ENCODE assay signal across 9 cellular contexts in the genomic region with DNA sequence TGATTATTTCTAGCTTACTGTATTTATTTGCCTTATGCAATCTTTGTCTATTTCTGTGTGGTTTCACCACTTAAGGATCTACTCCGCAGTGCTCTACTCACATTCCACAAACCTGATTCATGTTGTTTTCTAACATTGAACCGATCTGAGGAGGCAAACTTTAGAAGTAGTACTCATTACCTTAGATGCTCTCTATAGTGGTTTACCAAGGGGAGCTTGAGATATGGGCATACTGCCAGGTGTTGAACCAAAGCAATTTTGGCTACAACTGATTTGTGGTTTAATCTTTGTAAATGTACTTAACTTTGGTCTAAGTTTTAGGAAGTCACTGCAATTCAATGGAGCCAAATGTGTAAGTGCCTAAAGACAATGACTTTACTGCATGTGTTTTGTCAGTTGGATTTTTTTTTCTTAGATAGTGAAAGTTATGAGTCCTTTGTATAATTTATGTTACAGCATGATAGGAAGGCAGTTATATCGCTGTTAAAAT. TPM values are rescaled to one million over a fixed set of nuclear protein-coding genes. Genes with fewer than 3 reads are reported as not detected.
DNase-seq lines count a peak whose midpoint lies in the region; ATAC-seq, FAIRE-seq and TF ChIP-seq lines count a peak whose summit lies in the region.
"Had no signal": no experiment of that assay in that cellular context is flagged by ENCODE, and none has a peak within 500 bp of the region (broad histone marks: within the 10 kb centered on the region; RNA-seq: fewer than 3 reads in every experiment).

No MANE protein-coding gene starts in this region.

- H3K9me3 Mint-ChIP-seq in astrocyte (ENCODE audit: unreplicated experiment), result no peaks in the 10 kb centered on the region
- H3K9me3 Mint-ChIP-seq in stimulated activated naive CD8-positive, alpha-beta T cell treated with anti-CD3 and anti-CD28 coated beads, Interleukin-15, amount 100 ng/mL, for 72 hours, result peaks cover 0 to 5% of the 10 kb centered on the region in 2 donors

- H3K4me1 ChIP-seq in astrocyte (ENCODE audit: insufficient read depth, low read length) (peaks cover 26% of the 10 kb centered on the region), mesodermal cell (ENCODE audit: control insufficient read depth, insufficient read depth, low read length, poor library complexity, severe bottlenecking) (peaks cover 4% of the 10 kb centered on the region), prostate gland (replicated peaks) (no peaks in the 10 kb centered on the region)

- no peak for TF ChIP-seq POLR2A in prostate gland (IDR thresholded peaks at IDR 0.05)

- no peak overlapping the region for H2AFZ ChIP-seq in astrocyte (ENCODE audit: low read depth, low read length)

- H3K36me3 ChIP-seq in astrocyte (ENCODE audit: insufficient read depth, low read length) (no peaks in the 10 kb centered on the region), mesodermal cell (ENCODE audit: control insufficient read depth, insufficient read depth, low read length) (no peaks in the 10 kb centered on the region), prostate gland (no peaks in the 10 kb centered on the region)
- H3K36me3 ChIP-seq: vagina had no signal

- DNase-seq in DMS79 treated with DMSO at 0.1 percent for 48 hours (lab: John Stamatoyannopoulos, UW) (peak; percentile 94), M059J (ENCODE audit: low read depth) (peak; percentile 97), astrocyte (ENCODE audit: low read depth) (peak; percentile 98), SKM-1 treated with dmso at 0.1 percent for 144 hours (lab: John Stamatoyannopoulos, UW; ENCODE audit: unreplicated experiment) (no peak), prostate gland (ENCODE audit: low spot score) (no peak)
- DNase-seq in stimulated activated naive CD8-positive, alpha-beta T cell treated with anti-CD3 and anti-CD28 coated beads, Interleukin-15, amount 100 ng/mL, for 72 hours, result no peak

- H3K4me1 Mint-ChIP-seq in astrocyte (ENCODE audit: low read depth, unreplicated experiment), result peaks cover 21% of the 10 kb centered on the region
- H3K4me1 Mint-ChIP-seq in stimulated activated naive CD8-positive, alpha-beta T cell treated with anti-CD3 and anti-CD28 coated beads, Interleukin-15, amount 100 ng/mL, for 72 hours, result no peaks in the 10 kb centered on the region

- TF ChIP-seq CTCF in astrocyte (IDR thresholded peaks at IDR 0.05; ENCODE audit: insufficient read depth, low read depth, low read length) (no peak), prostate gland (IDR thresholded peaks at IDR 0.05) (no peak)

- no peaks in the 10 kb centered on the region for H3K79me2 ChIP-seq in astrocyte (ENCODE audit: insufficient read depth, low read length)

- H3K27me3 Mint-ChIP-seq in astrocyte (ENCODE audit: low read depth, unreplicated experiment), result no peaks in the 10 kb centered on the region
- no peaks in the 10 kb centered on the region for H3K27me3 Mint-ChIP-seq in stimulated activated naive CD8-positive, alpha-beta T cell treated with anti-CD3 and anti-CD28 coated beads, Interleukin-15, amount 100 ng/mL, for 72 hours

- H3K36me3 Mint-ChIP-seq in astrocyte (ENCODE audit: low read depth, unreplicated experiment), result no peaks in the 10 kb centered on the region

- no peak overlapping the region for H3K27ac ChIP-seq in astrocyte (ENCODE audit: low read depth, low read length)
- H3K27ac ChIP-seq in mesodermal cell (ENCODE audit: low read depth, low read length, severe bottlenecking), result peak overlapping the region; percentile 1
- H3K27ac ChIP-seq in prostate gland, result no peak overlapping the region
- H3K27ac ChIP-seq: vagina had no signal

- no peaks in the 10 kb centered on the region for H4K20me1 ChIP-seq in astrocyte (ENCODE audit: insufficient read depth, low read length)

- peak overlapping the region; percentile 27 for H3K4me2 ChIP-seq in astrocyte (ENCODE audit: low read length)

- H3K9ac ChIP-seq in astrocyte (ENCODE audit: low read length), result no peak overlapping the region

- WGBS in mesodermal cell (ENCODE audit: insufficient coverage in 2 of 2), 2 experiments, result no CpG with 5 or more reads among the region's 3 CpGs
- WGBS in prostate gland, result 22% methylated on average over 3 of the region's 3 CpGs

- no peaks in the 10 kb centered on the region for H3K27me3 ChIP-seq in astrocyte (ENCODE audit: insufficient read depth, low read length)
- H3K27me3 ChIP-seq in prostate gland (replicated peaks; ENCODE audit: insufficient read depth), result no peaks in the 10 kb centered on the region
- H3K27me3 ChIP-seq: vagina had no signal

- H3K9me3 ChIP-seq in astrocyte (ENCODE audit: insufficient read depth, low read depth, low read length) (no peaks in the 10 kb centered on the region), mesodermal cell (ENCODE audit: control insufficient read depth, low read length) (no peaks in the 10 kb centered on the region), prostate gland (no peaks in the 10 kb centered on the region)
- H3K9me3 ChIP-seq: vagina had no signal

- no peak overlapping the region for H3K4me3 ChIP-seq in astrocyte (ENCODE audit: insufficient read depth, low read depth, low read length)
- no peak overlapping the region for H3K4me3 ChIP-seq in mesodermal cell (ENCODE audit: extremely low read depth, insufficient read depth, low read length, poor library complexity, severe bottlenecking)
- no peak overlapping the region for H3K4me3 ChIP-seq in prostate gland
- H3K4me3 ChIP-seq: vagina had no signal

- FAIRE-seq in astrocyte (lab: Jason Lieb, UNC), result peak; percentile 87

- no peak overlapping the region for H3K27ac Mint-ChIP-seq in astrocyte (ENCODE audit: unreplicated experiment)
- H3K27ac Mint-ChIP-seq in stimulated activated naive CD8-positive, alpha-beta T cell treated with anti-CD3 and anti-CD28 coated beads, Interleukin-15, amount 100 ng/mL, for 72 hours, result no peak overlapping the region

- intact Hi-C loops in prostate gland (cut with DNase I), result no loop called here

- no peak overlapping the region for H3K4me3 Mint-ChIP-seq in astrocyte (ENCODE audit: unreplicated experiment)
- no peak overlapping the region for H3K4me3 Mint-ChIP-seq in stimulated activated naive CD8-positive, alpha-beta T cell treated with anti-CD3 and anti-CD28 coated beads, Interleukin-15, amount 100 ng/mL, for 72 hours

- ATAC-seq in stimulated activated naive CD8-positive, alpha-beta T cell treated with anti-CD3 and anti-CD28 coated beads, Interleukin-15, amount 100 ng/mL, for 72 hours, result no peak
- no peak for ATAC-seq in GM18517 (IDR thresholded peaks at IDR 0.05; ENCODE audit: unreplicated experiment)

RNA-seq across cellular contexts. Expression of a gene that starts 50.1 kb away (rescaled TPM):
- 3.4 and 4.0 TPM in 2 replicates for total RNA-seq in M059J (2014; rRNA removed; shearing (Covaris generic))
- total RNA-seq in astrocyte, result 11.8 and 15.9 TPM in 2 replicates
- polyA plus RNA-seq in mesodermal cell (2013, experiment 1 of 2), result 15.7 TPM
- 9.9 TPM for polyA plus RNA-seq in mesodermal cell (2013, experiment 2 of 2)
- 10 to 100 TPM; 18.8 to 30.7 TPM for total RNA-seq in prostate gland

Comparison
In these comparisons a context has a peak if more than half of its experiments do, and no peak if none do; other contexts are left out.
1. DNase-seq: peak in DMS79 treated with DMSO at 0.1 percent for 48 hours (single experiment), M059J (single experiment) and astrocyte (single experiment); none in SKM-1 treated with dmso at 0.1 percent for 144 hours (single experiment), stimulated activated naive CD8-positive, alpha-beta T cell treated with anti-CD3 and anti-CD28 coated beads, Interleukin-15, amount 100 ng/mL, for 72 hours (0 of 2) and prostate gland (single experiment).